Comparison of ENCODE assay signal across 8 cellular contexts in genomic region chr1:12019858-12020509, GRCh38. TPM values are rescaled to one million over a fixed set of nuclear protein-coding genes. Genes with fewer than 3 reads are reported as not detected.
DNase-seq lines count a peak whose midpoint lies in the region; ATAC-seq, FAIRE-seq and TF ChIP-seq lines count a peak whose summit lies in the region.

No MANE protein-coding gene starts in this region.

- POLR2A ChIA-PET in A549 (lab: Yijun Ruan, JAX) (interaction anchor here (1.5 kb wide), 1 partner anchor 111 kb away, joined by 16 read pairs; no protein-coding TSS in a partner anchor), HEK293T (lab: Yijun Ruan, JAX) (interaction anchor here (0.6 to 3.5 kb wide), 7 partner anchors 10 to 110 kb away, joined by 3 to 23 read pairs (median 5); no protein-coding TSS in a partner anchor)

- DNase-seq in A549 (ENCODE audit: low read depth in 1 of 2, low spot score in 1 of 2) (peak in 1 of 2 experiments; percentile 20), HFF-Myc (ENCODE audit: extremely low read depth, low read depth) (no peak), WERI-Rb-1 (no peak), globus pallidus (ENCODE audit: low spot score) (peak; percentile 8), prostate gland (ENCODE audit: low spot score) (no peak), NCI-H1417 (lab: John Stamatoyannopoulos, UW) (no peak), HEK293T (ENCODE audit: extremely low spot score) (no peak), NCI-H1436 treated with DMSO at 0.1 percent for 48 hours (lab: John Stamatoyannopoulos, UW) (no peak)

- H3K4me2 ChIP-seq in A549, result peak overlapping the region; percentile 94

- CTCF ChIA-PET in A549 (lab: Yijun Ruan, JAX), result interaction anchor here (1.6 kb wide), 1 partner anchor 59 kb away, joined by 3 read pairs; no protein-coding TSS in a partner anchor
- CTCF ChIA-PET in HEK293T (lab: Yijun Ruan, JAX), result interaction anchor here (0.7 to 2.3 kb wide), 2 partner anchors 11 to 20 kb away, joined by 3 to 10 read pairs; no protein-coding TSS in a partner anchor

- FAIRE-seq in A549 (lab: Jason Lieb, UNC), result no peak

- TF ChIP-seq RAD21 in A549 (conservative IDR thresholded peaks at IDR 0.05 in 1 of 2, IDR thresholded peaks at IDR 0.05 in 1 of 2), result no peak

- TF ChIP-seq EP300 in A549 (IDR thresholded peaks at IDR 0.05), result no peak

- ATAC-seq in A549, result peak; percentile 34 to 44; a peak in 5 of 6 replicates

- H3K9me3 ChIP-seq in A549 (no peaks in the 10 kb centered on the region), WERI-Rb-1 (ENCODE audit: severe bottlenecking) (no peaks in the 10 kb centered on the region), prostate gland (no peaks in the 10 kb centered on the region)

- H3K4me3 ChIP-seq in A549, result peak overlapping the region; percentile 99
- H3K4me3 ChIP-seq in HFF-Myc (replicated peaks; ENCODE audit: low read depth, low read length), result peak overlapping the region; percentile 75
- H3K4me3 ChIP-seq in WERI-Rb-1 (ENCODE audit: low read depth, low read length), result peak overlapping the region; percentile 59
- peak overlapping the region; percentile 85 to 93 for H3K4me3 ChIP-seq in prostate gland

- TF ChIP-seq CTCF in A549 (IDR thresholded peaks at IDR 0.05) (no peak), HFF-Myc (IDR thresholded peaks at IDR 0.05; ENCODE audit: low read depth, low read length, missing control alignments) (no peak), WERI-Rb-1 (IDR thresholded peaks at IDR 0.05; ENCODE audit: low read depth, low read length) (no peak), prostate gland (IDR thresholded peaks at IDR 0.05) (no peak)

- H3K27me3 ChIP-seq in WERI-Rb-1 (ENCODE audit: insufficient read depth, low read depth, severe bottlenecking), result no peaks in the 10 kb centered on the region
- H3K27me3 ChIP-seq in prostate gland (replicated peaks; ENCODE audit: insufficient read depth), result no peaks in the 10 kb centered on the region

- TF ChIP-seq POLR2A in A549 (IDR thresholded peaks at IDR 0.05; ENCODE audit: low read length), result no peak
- TF ChIP-seq POLR2A in prostate gland (IDR thresholded peaks at IDR 0.05), result no peak

- no peaks in the 10 kb centered on the region for H3K4me1 ChIP-seq in A549
- H3K4me1 ChIP-seq in prostate gland (replicated peaks), result no peaks in the 10 kb centered on the region

- peak overlapping the region; percentile 93 to 94 for H3K27ac ChIP-seq in A549
- peak overlapping the region; percentile 78 for H3K27ac ChIP-seq in WERI-Rb-1
- H3K27ac ChIP-seq in prostate gland, result peak overlapping the region; percentile 61 to 71

- H3K36me3 ChIP-seq in WERI-Rb-1 (peaks cover 23% of the 10 kb centered on the region), prostate gland (peaks cover 0 to 2% of the 10 kb centered on the region in 2 donors)

- intact Hi-C loops in prostate gland (cut with DNase I), result loop anchor here (10.0 kb wide), 1 partner anchor 115 kb away; no protein-coding TSS in a partner anchor

- 22% methylated on average over 5 of the region's 12 CpGs for WGBS in A549 (ENCODE audit: missing lambda C conversion rate)
- WGBS in prostate gland, result 8% methylated on average over 12 of the region's 12 CpGs

TF ChIP-seq in A549, 52 proteins besides CTCF, POLR2A, EP300 and RAD21:
- 0 out of 2 replicates have a peak, but pooled peaks have one; percentile 33 for TF ChIP-seq KDM1A (IDR thresholded peaks at IDR 0.05; ENCODE audit: low read depth)
- no peak for TF ChIP-seq CHD2 (IDR thresholded peaks at IDR 0.05; ENCODE audit: low read length, partially characterized antibody)
- peak; percentile 64 for TF ChIP-seq ZFP36 (IDR thresholded peaks at IDR 0.05; ENCODE audit: borderline replicate concordance, partially characterized antibody)
- no peak for TF ChIP-seq FOXS1 (CRISPR knock-in tag; IDR thresholded peaks at IDR 0.05)
- TF ChIP-seq ZNF302 (CRISPR knock-in tag; IDR thresholded peaks at IDR 0.05), result no peak

TF ChIP-seq in HEK293T, 16 proteins besides CTCF, POLR2A, EP300 and RAD21:
- TF ChIP-seq SP1 (IDR thresholded peaks at IDR 0.05) (no peak), PKNOX1 (IDR thresholded peaks at IDR 0.05) (no peak), FOXK2 (IDR thresholded peaks at IDR 0.05) (no peak), HDGF (IDR thresholded peaks at IDR 0.05; ENCODE audit: borderline replicate concordance) (no peak), LEF1 (IDR thresholded peaks at IDR 0.05; ENCODE audit: borderline replicate concordance) (no peak), NFRKB (IDR thresholded peaks at IDR 0.05) (no peak), BHLHE40 (IDR thresholded peaks at IDR 0.05; ENCODE audit: borderline replicate concordance) (no peak), CTBP1 (IDR thresholded peaks at IDR 0.05; ENCODE audit: borderline replicate concordance) (no peak), ZNF384 (IDR thresholded peaks at IDR 0.05) (no peak), L3MBTL2 (conservative IDR thresholded peaks at IDR 0.05) (no peak), SUZ12 (IDR thresholded peaks at IDR 0.05) (no peak), ARNT (IDR thresholded peaks at IDR 0.05) (no peak), FOXM1 (IDR thresholded peaks at IDR 0.05; ENCODE audit: borderline replicate concordance) (no peak), TARDBP (IDR thresholded peaks at IDR 0.05) (no peak), ELF4 (IDR thresholded peaks at IDR 0.05) (no peak)

RNA-seq across cellular contexts. Expression of gene MIIP, which starts 0.7 kb away (rescaled TPM):
- polyA plus RNA-seq in A549 (2011; rRNA removed) (7.1 and 8.5 TPM in 2 replicates), A549 (2017; fragmentation: RNase III; extraction: RNeasy Plus Mini Kit Qiagen cat#74134 plus additional on column Dnase treatment) (11.1 to 14.2 TPM (median 13.9 TPM) in 3 replicates)
- polyA plus RNA-seq in A549 (2012; cell fraction: cytosol; rRNA removed), result 22.5 and 30.4 TPM in 2 replicates
- polyA plus RNA-seq in A549 (2012; cell fraction: nucleus; rRNA removed), result 110 and 147 TPM in 2 replicates
- 7.5 and 11.2 TPM in 2 replicates for polyA minus RNA-seq in A549 (2011; rRNA and poly(A)+ RNA removed)
- 10 to 100 TPM; 35.6 to 84.3 TPM for total RNA-seq in prostate gland

RNA-seq across cellular contexts. Expression of gene MFN2, which starts 39.7 kb away (rescaled TPM):
- polyA plus RNA-seq in A549 (2011; rRNA removed), result 34.7 and 40.3 TPM in 2 replicates
- polyA plus RNA-seq in A549 (2012; cell fraction: cytosol; rRNA removed), result 28.0 and 30.9 TPM in 2 replicates
- 42.7 and 57.4 TPM in 2 replicates for polyA plus RNA-seq in A549 (2012; cell fraction: nucleus; rRNA removed)
- 35.7 to 36.8 TPM (median 35.9 TPM) in 3 replicates for polyA plus RNA-seq in A549 (2017; fragmentation: RNase III; extraction: RNeasy Plus Mini Kit Qiagen cat#74134 plus additional on column Dnase treatment)
- polyA minus RNA-seq in A549 (2011; rRNA and poly(A)+ RNA removed), result 40.6 and 44.2 TPM in 2 replicates
- 10 to 100 TPM; 55.0 to 92.4 TPM for total RNA-seq in prostate gland

RNA-seq across cellular contexts. Expression of gene TNFRSF8, which starts 43.1 kb away (rescaled TPM):
- polyA plus RNA-seq in A549 (2011; rRNA removed), result 0.05 TPM in 2 replicates
- polyA plus RNA-seq in A549 (2012; cell fraction: cytosol; rRNA removed), result 0.04 TPM in 2 replicates
- polyA plus RNA-seq in A549 (2012; cell fraction: nucleus; rRNA removed), result 0.12 and 0.20 TPM in 2 replicates
- 0.04 TPM in 1 of 3 replicates, not detected in the others for polyA plus RNA-seq in A549 (2017; fragmentation: RNase III; extraction: RNeasy Plus Mini Kit Qiagen cat#74134 plus additional on column Dnase treatment)
- not detected in 2 replicates for polyA minus RNA-seq in A549 (2011; rRNA and poly(A)+ RNA removed)
- total RNA-seq in prostate gland, result 1 to 10 TPM in 1 of 2 donors, under 1 TPM in 1; 0.32 to 4.7 TPM
